ENCODE assay signal across 16 cellular contexts in the genomic region with DNA sequence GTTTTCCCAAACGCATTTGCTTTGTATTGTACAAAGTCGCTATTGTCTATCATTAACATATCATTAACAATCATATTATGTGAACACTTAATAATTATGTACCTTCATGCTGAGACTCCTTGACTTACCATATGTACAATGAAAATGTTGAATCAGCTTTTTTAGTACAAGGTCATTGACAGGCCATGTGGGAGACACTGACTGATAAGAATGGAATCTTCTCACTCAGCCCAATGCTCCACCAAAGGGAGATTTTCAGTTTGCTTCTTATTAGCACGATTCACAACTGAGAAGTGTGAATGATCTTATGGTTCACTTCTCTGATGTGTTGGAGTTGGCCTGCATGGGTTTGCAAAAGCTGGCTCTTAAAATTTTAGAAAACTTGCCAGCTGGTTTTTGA.
DNase-seq lines count a peak whose midpoint lies in the region; ATAC-seq, FAIRE-seq and TF ChIP-seq lines count a peak whose summit lies in the region.
"Had no signal": no experiment of that assay in that cellular context is flagged by ENCODE, and none has a peak within 500 bp of the region (broad histone marks: within the 10 kb centered on the region; RNA-seq: fewer than 3 reads in every experiment).

No MANE protein-coding gene starts in this region.

- H3K4me3 ChIP-seq in astrocyte (ENCODE audit: insufficient read depth, low read depth, low read length), result no peak overlapping the region
- H3K4me3 ChIP-seq in epithelial cell of proximal tubule (ENCODE audit: low read depth, low read length), result no peak overlapping the region
- H3K4me3 ChIP-seq: BLaER1, GM23338 had no signal

- FAIRE-seq in astrocyte (lab: Jason Lieb, UNC), result no peak

- H3K9ac ChIP-seq in astrocyte (ENCODE audit: low read length), result no peak overlapping the region
- H3K9ac ChIP-seq: BLaER1 had no signal

- no peak overlapping the region for H3K27ac ChIP-seq in astrocyte (ENCODE audit: low read depth, low read length)
- H3K27ac ChIP-seq in substantia nigra (ENCODE audit: low read depth, low read length, poor library complexity, severe bottlenecking), result no peak overlapping the region
- H3K27ac ChIP-seq: BLaER1, HL-60 had no signal

- no peaks in the 10 kb centered on the region for H3K27me3 Mint-ChIP-seq in astrocyte (ENCODE audit: low read depth, unreplicated experiment)
- H3K27me3 Mint-ChIP-seq: IgD-negative memory B cell had no signal

- no peaks in the 10 kb centered on the region for H4K20me1 ChIP-seq in astrocyte (ENCODE audit: insufficient read depth, low read length)
- H4K20me1 ChIP-seq: BLaER1 had no signal

- no peak overlapping the region for H3K4me2 ChIP-seq in astrocyte (ENCODE audit: low read length)
- H3K4me2 ChIP-seq: BLaER1, GM23338 had no signal

- no peaks in the 10 kb centered on the region for H3K79me2 ChIP-seq in astrocyte (ENCODE audit: insufficient read depth, low read length)

- H3K4me1 Mint-ChIP-seq in astrocyte (ENCODE audit: low read depth, unreplicated experiment), result peaks cover 11% of the 10 kb centered on the region
- H3K4me1 Mint-ChIP-seq: CD8-positive, alpha-beta memory T cell; GM23338; IgD-negative memory B cell had no signal

- peaks cover 7% of the 10 kb centered on the region for H3K9me3 ChIP-seq in astrocyte (ENCODE audit: insufficient read depth, low read depth, low read length)
- H3K9me3 ChIP-seq: Caco-2 had no signal

- peaks cover 7% of the 10 kb centered on the region for H3K9me3 Mint-ChIP-seq in astrocyte (ENCODE audit: unreplicated experiment)

- TF ChIP-seq CTCF in astrocyte (IDR thresholded peaks at IDR 0.05; ENCODE audit: insufficient read depth, low read depth, low read length) (no peak), epithelial cell of proximal tubule (conservative IDR thresholded peaks at IDR 0.05; ENCODE audit: low read depth, low read length) (no peak), omental fat pad (IDR thresholded peaks at IDR 0.05) (no peak)

- no peaks in the 10 kb centered on the region for H3K27me3 ChIP-seq in astrocyte (ENCODE audit: insufficient read depth, low read length)
- H3K27me3 ChIP-seq: BLaER1 had no signal

- no peaks in the 10 kb centered on the region for H3K4me1 ChIP-seq in astrocyte (ENCODE audit: insufficient read depth, low read length)
- H3K4me1 ChIP-seq: Caco-2 had no signal

- ATAC-seq in GM19463 (IDR thresholded peaks at IDR 0.05; ENCODE audit: unreplicated experiment) (peak; percentile 62), GM21423 (IDR thresholded peaks at IDR 0.05; ENCODE audit: unreplicated experiment) (no peak), omental fat pad (ENCODE audit: low FRiP score) (no peak)
- ATAC-seq: GM23338 had no signal

- no peaks in the 10 kb centered on the region for H3K36me3 ChIP-seq in astrocyte (ENCODE audit: insufficient read depth, low read length)
- H3K36me3 ChIP-seq: BLaER1 had no signal

- H2AFZ ChIP-seq in astrocyte (ENCODE audit: low read depth, low read length), result no peak overlapping the region
- H2AFZ ChIP-seq: GM23338 had no signal

- DNase-seq in astrocyte (ENCODE audit: low read depth) (no peak), epithelial cell of proximal tubule (ENCODE audit: low read depth) (peak; percentile 12), renal cortical epithelial cell (ENCODE audit: low read depth) (peak; percentile 13), substantia nigra (lab: John Stamatoyannopoulos, UW) (no peak), omental fat pad (ENCODE audit: low spot score) (no peak)
- DNase-seq: Caco-2; CD8-positive, alpha-beta memory T cell; DND-41; GDM1; H7 had no signal

- no peaks in the 10 kb centered on the region for H3K36me3 Mint-ChIP-seq in astrocyte (ENCODE audit: low read depth, unreplicated experiment)
- H3K36me3 Mint-ChIP-seq: CD8-positive, alpha-beta memory T cell; IgD-negative memory B cell had no signal

- peak overlapping the region; percentile 64 for H3K27ac Mint-ChIP-seq in astrocyte (ENCODE audit: unreplicated experiment)
- H3K27ac Mint-ChIP-seq: CD8-positive, alpha-beta memory T cell; GM23338; IgD-negative memory B cell had no signal

- H3K4me3 Mint-ChIP-seq in astrocyte (ENCODE audit: unreplicated experiment), result no peak overlapping the region
- H3K4me3 Mint-ChIP-seq: CD8-positive, alpha-beta memory T cell; GM23338; IgD-negative memory B cell had no signal

Comparison
In these comparisons a context has a peak if more than half of its experiments do, and no peak if none do; other contexts are left out.
1. DNase-seq: peak in epithelial cell of proximal tubule (single experiment) and renal cortical epithelial cell (single experiment); none in astrocyte (single experiment), substantia nigra (0 of 49) and omental fat pad (single experiment).